ENCODE assay signal across 13 cellular contexts in the genomic region with DNA sequence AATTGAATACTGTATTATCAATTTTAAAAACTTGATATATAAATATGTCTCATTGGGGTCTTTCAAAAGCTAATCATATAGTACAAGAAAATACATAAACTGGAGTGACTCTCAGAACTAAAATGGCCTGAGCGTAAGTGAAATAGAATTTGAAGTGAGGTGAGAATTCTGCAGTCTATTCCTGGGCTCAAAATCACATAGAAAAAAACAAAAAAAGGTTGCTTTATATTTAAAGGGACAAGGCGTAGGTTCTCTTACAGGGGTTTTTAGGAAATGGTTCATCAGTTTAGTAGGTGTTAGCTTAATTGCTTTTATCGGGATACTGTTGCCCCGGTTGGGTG. TPM values are rescaled to one million over a fixed set of nuclear protein-coding genes. Genes with fewer than 3 reads are reported as not detected.
DNase-seq lines count a peak whose midpoint lies in the region; ATAC-seq and TF ChIP-seq lines count a peak whose summit lies in the region.
"Had no signal": no experiment of that assay in that cellular context is flagged by ENCODE, and none has a peak within 500 bp of the region (broad histone marks: within the 10 kb centered on the region; RNA-seq: fewer than 3 reads in every experiment).

No MANE protein-coding gene starts in this region.

- no peaks in the 10 kb centered on the region for H3K36me3 Mint-ChIP-seq in CD4-positive, CD25-positive, alpha-beta regulatory T cell
- H3K36me3 Mint-ChIP-seq in endodermal cell (ENCODE audit: low read depth) = no peaks in the 10 kb centered on the region

- H3K4me1 Mint-ChIP-seq in CD4-positive, CD25-positive, alpha-beta regulatory T cell = peaks cover 2 to 92% (median 42%) of the 10 kb centered on the region in 4 donors
- H3K4me1 Mint-ChIP-seq in endodermal cell = peaks cover 30% of the 10 kb centered on the region

- H3K27me3 ChIP-seq in A673 (replicated peaks; ENCODE audit: insufficient read depth, low read depth, low read length, poor library complexity) (peaks cover 16% of the 10 kb centered on the region), RWPE2 (ENCODE audit: insufficient read depth, poor library complexity, severe bottlenecking) (no peaks in the 10 kb centered on the region), endodermal cell (ENCODE audit: control insufficient read depth, insufficient read depth, low read length, poor library complexity, severe bottlenecking) (no peaks in the 10 kb centered on the region), esophagus squamous epithelium (no peaks in the 10 kb centered on the region)
- no peaks in the 10 kb centered on the region for H3K27me3 ChIP-seq in CD4-positive, CD25-positive, alpha-beta regulatory T cell (ENCODE audit: control insufficient read depth, insufficient read depth, low read length)
- H3K27me3 ChIP-seq: thyroid gland had no signal

- peak overlapping the region; percentile 67 to 91 (median 85) for H3K27ac Mint-ChIP-seq in CD4-positive, CD25-positive, alpha-beta regulatory T cell
- H3K27ac Mint-ChIP-seq in endodermal cell = no peak overlapping the region

- no peak for DNase-seq in A673 (ENCODE audit: low spot score)
- DNase-seq in CD4-positive, CD25-positive, alpha-beta regulatory T cell = no peak
- DNase-seq in RWPE2 (ENCODE audit: low spot score) = no peak
- DNase-seq in endodermal cell = no peak
- DNase-seq in NCI-H1417 (lab: John Stamatoyannopoulos, UW) = no peak
- DNase-seq in NCI-H774 (lab: John Stamatoyannopoulos, UW) = no peak
- no peak for DNase-seq in esophagus squamous epithelium (lab: John Stamatoyannopoulos, UW)
- DNase-seq: central memory CD4-positive, alpha-beta T cell; stimulated activated CD4-positive, alpha-beta T cell treated with anti-CD3 and anti-CD28 coated beads, Interleukin-4, amount 100 ng/mL, for 1 hour; stimulated activated CD8-positive, alpha-beta memory T cell treated with anti-CD3 and anti-CD28 coated beads, Interleukin-4, amount 100 ng/mL, for 48 hours had no signal

- H3K9ac ChIP-seq in endodermal cell (ENCODE audit: extremely low read depth, low read length, poor library complexity, severe bottlenecking) = no peak overlapping the region

- H3K36me3 ChIP-seq in A673 (ENCODE audit: insufficient read depth, low read length, poor library complexity, severe bottlenecking) (no peaks in the 10 kb centered on the region), RWPE2 (ENCODE audit: low read depth) (no peaks in the 10 kb centered on the region), endodermal cell (ENCODE audit: control insufficient read depth, insufficient read depth, low read length) (no peaks in the 10 kb centered on the region), esophagus squamous epithelium (no peaks in the 10 kb centered on the region)
- no peaks in the 10 kb centered on the region for H3K36me3 ChIP-seq in CD4-positive, CD25-positive, alpha-beta regulatory T cell (ENCODE audit: control insufficient read depth, insufficient read depth, low read length)
- H3K36me3 ChIP-seq: thyroid gland had no signal

- no peak for TF ChIP-seq POLR2A in esophagus squamous epithelium (IDR thresholded peaks at IDR 0.05)

- intact Hi-C loops in A673 (cut with micrococcal nuclease; ENCODE audit: unreplicated experiment) = no loop called here
- intact Hi-C loops in esophagus squamous epithelium (cut with DNase I) = no loop called here

- peak overlapping the region; percentile 62 to 97 (median 89) for H3K4me3 Mint-ChIP-seq in CD4-positive, CD25-positive, alpha-beta regulatory T cell
- no peak overlapping the region for H3K4me3 Mint-ChIP-seq in endodermal cell

- no peaks in the 10 kb centered on the region for H3K4me1 ChIP-seq in A673 (ENCODE audit: insufficient read depth, low read length, poor library complexity, severe bottlenecking)
- H3K4me1 ChIP-seq in CD4-positive, CD25-positive, alpha-beta regulatory T cell (ENCODE audit: control insufficient read depth, insufficient read depth, low read length, poor library complexity, severe bottlenecking) = peaks cover 43% of the 10 kb centered on the region
- H3K4me1 ChIP-seq in RWPE2 (ENCODE audit: insufficient read depth, poor library complexity, severe bottlenecking) = no peaks in the 10 kb centered on the region
- peaks cover 10% of the 10 kb centered on the region for H3K4me1 ChIP-seq in endodermal cell (ENCODE audit: control insufficient read depth, insufficient read depth, low read length)
- no peaks in the 10 kb centered on the region for H3K4me1 ChIP-seq in esophagus squamous epithelium
- H3K4me1 ChIP-seq: thyroid gland had no signal

- BruUV-seq in A673 (replicated peaks; lab: Mats Ljungman, UMichigan) = no TSS peak

- POLR2A ChIA-PET in A673 (lab: Charles Lee; ENCODE audit: low non-redundant PET) = no interaction called here

- WGBS in endodermal cell (ENCODE audit: insufficient coverage in 1 of 2, insufficient read length in 1 of 2), 2 experiments = 94 to 97% methylated on average over 3 to 4 of the region's 4 CpGs
- 73 to 74% methylated on average over 4 of the region's 4 CpGs for WGBS in esophagus squamous epithelium, 2 donors

- TF ChIP-seq CTCF in A673 (conservative IDR thresholded peaks at IDR 0.05; ENCODE audit: low read depth, low read length) (0 out of 2 replicates have a peak, but pooled peaks have one; percentile 8), RWPE2 (IDR thresholded peaks at IDR 0.05; ENCODE audit: poor library complexity, severe bottlenecking) (peak; percentile 57), endodermal cell (conservative IDR thresholded peaks at IDR 0.05) (peak; percentile 18), esophagus squamous epithelium (IDR thresholded peaks at IDR 0.05) (no peak)

- H3K27me3 Mint-ChIP-seq in CD4-positive, CD25-positive, alpha-beta regulatory T cell = no peaks in the 10 kb centered on the region
- H3K27me3 Mint-ChIP-seq in endodermal cell (ENCODE audit: insufficient read depth) = peaks cover 3% of the 10 kb centered on the region

- H3K9me3 ChIP-seq in A673 (ENCODE audit: low read depth, low read length, poor library complexity, severe bottlenecking) (no peaks in the 10 kb centered on the region), RWPE2 (ENCODE audit: severe bottlenecking) (no peaks in the 10 kb centered on the region), endodermal cell (ENCODE audit: control insufficient read depth, low read length) (no peaks in the 10 kb centered on the region), esophagus squamous epithelium (no peaks in the 10 kb centered on the region)
- H3K9me3 ChIP-seq in CD4-positive, CD25-positive, alpha-beta regulatory T cell (ENCODE audit: control insufficient read depth in 2 of 2, low read length in 2 of 2) = no peaks in the 10 kb centered on the region
- H3K9me3 ChIP-seq: thyroid gland had no signal

- no peaks in the 10 kb centered on the region for H3K9me3 Mint-ChIP-seq in CD4-positive, CD25-positive, alpha-beta regulatory T cell
- H3K9me3 Mint-ChIP-seq in endodermal cell = no peaks in the 10 kb centered on the region

- CTCF ChIA-PET in A673 (lab: Charles Lee) = no interaction called here

- H3K27ac ChIP-seq in A673 (ENCODE audit: low read depth, low read length, poor library complexity, severe bottlenecking) = no peak overlapping the region
- H3K27ac ChIP-seq in CD4-positive, CD25-positive, alpha-beta regulatory T cell (ENCODE audit: insufficient read depth, low read length, poor library complexity, severe bottlenecking) = peak overlapping the region; percentile 66
- H3K27ac ChIP-seq in RWPE2 (ENCODE audit: poor library complexity, severe bottlenecking) = no peak overlapping the region
- H3K27ac ChIP-seq in endodermal cell (ENCODE audit: low read depth, low read length) = no peak overlapping the region
- H3K27ac ChIP-seq in esophagus squamous epithelium = no peak overlapping the region
- H3K27ac ChIP-seq: thyroid gland had no signal

- H3K4me3 ChIP-seq in A673 (ENCODE audit: low read depth, low read length, poor library complexity, severe bottlenecking) (no peak overlapping the region), RWPE2 (ENCODE audit: severe bottlenecking) (no peak overlapping the region), endodermal cell (ENCODE audit: low read length) (no peak overlapping the region), esophagus squamous epithelium (no peak overlapping the region)
- H3K4me3 ChIP-seq in CD4-positive, CD25-positive, alpha-beta regulatory T cell (ENCODE audit: low read depth, low read length) = peak overlapping the region; percentile 81
- H3K4me3 ChIP-seq: thyroid gland had no signal

- no peak for ATAC-seq in CD4-positive, CD25-positive, alpha-beta regulatory T cell (ENCODE audit: low read depth in 2 of 2)
- ATAC-seq in RWPE2 (ENCODE audit: low read depth) = no peak

RNA-seq across cellular contexts. Expression of a gene that starts 36.7 kb away (rescaled TPM):
- not detected in 2 replicates for total RNA-seq in A673 (2021)
- not detected for total RNA-seq in CD4-positive, CD25-positive, alpha-beta regulatory T cell
- under 1 TPM in 1 of 4 donors, not detected in 3; 0.49 TPM for polyA plus RNA-seq in CD4-positive, CD25-positive, alpha-beta regulatory T cell
- total RNA-seq in endodermal cell = 1 to 10 TPM; 4.4 to 8.8 TPM
- polyA plus RNA-seq in endodermal cell (2013, experiment 1 of 2) = 20.3 TPM
- polyA plus RNA-seq in endodermal cell (2013, experiment 2 of 2) = 15.0 TPM
- not detected for total RNA-seq in esophagus squamous epithelium
- total RNA-seq: osteocyte, PC-3 had no signal

RNA-seq across cellular contexts. Expression of a gene that starts 58.2 kb away (rescaled TPM):
- total RNA-seq in A673 (2021) = not detected in 2 replicates
- total RNA-seq in CD4-positive, CD25-positive, alpha-beta regulatory T cell = 0.52 TPM
- polyA plus RNA-seq in CD4-positive, CD25-positive, alpha-beta regulatory T cell = 1 to 10 TPM; 1.5 to 3.2 (median 2.7) TPM
- 1 to 10 TPM; 4.8 to 9.9 TPM for total RNA-seq in endodermal cell
- polyA plus RNA-seq in endodermal cell (2013, experiment 1 of 2) = 58.7 TPM
- polyA plus RNA-seq in endodermal cell (2013, experiment 2 of 2) = 62.2 TPM
- total RNA-seq in esophagus squamous epithelium = not detected
- total RNA-seq: osteocyte, thyroid gland had no signal

Comparison
In these comparisons a context has a peak if more than half of its experiments do, and no peak if none do; other contexts are left out.
1. CTCF ChIP-seq: peak in A673 (single experiment), RWPE2 (single experiment) and endodermal cell (single experiment); none in esophagus squamous epithelium (0 of 6).